10 cellular contexts compared by ENCODE assay signal in the genomic region with DNA sequence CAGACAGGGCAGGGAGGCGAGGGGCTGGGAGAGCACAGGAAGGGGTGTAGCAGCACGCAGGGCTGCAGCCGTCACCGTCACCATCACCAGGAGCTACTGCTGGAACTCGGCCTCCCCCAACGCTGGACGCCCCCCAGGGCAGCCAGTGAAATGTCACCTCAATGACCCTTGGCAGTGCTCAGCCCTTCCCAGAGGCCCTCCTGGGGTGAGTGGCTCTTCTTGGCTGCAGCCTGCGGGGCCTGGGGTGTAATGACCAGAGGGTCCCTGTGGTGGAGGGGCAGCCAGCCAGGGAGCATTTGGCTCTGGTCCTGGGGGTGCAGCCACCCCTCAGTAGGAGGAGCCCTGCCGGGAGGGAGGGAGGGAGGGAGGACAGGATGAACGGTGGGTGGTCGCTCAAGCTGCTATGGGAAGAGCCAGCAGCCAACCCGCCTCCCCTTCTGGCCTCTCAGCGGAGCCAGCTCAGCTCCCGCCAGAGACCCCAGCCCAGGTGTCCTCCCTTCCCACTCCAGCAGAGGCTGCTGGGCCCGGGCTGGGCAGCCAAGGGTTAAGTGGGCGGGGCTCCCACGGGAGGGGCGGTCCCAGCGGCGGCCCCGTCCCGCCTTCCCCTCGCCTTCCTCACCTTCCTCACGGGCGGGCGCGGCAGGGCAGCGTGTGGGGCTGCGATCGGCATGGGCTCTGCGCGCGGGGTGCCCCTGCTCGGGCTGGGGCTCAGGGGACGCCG. TPM values are rescaled to one million over a fixed set of nuclear protein-coding genes. Genes with fewer than 3 reads are reported as not detected.
DNase-seq lines count a peak whose midpoint lies in the region; FAIRE-seq and TF ChIP-seq lines count a peak whose summit lies in the region.
"Had no signal": no experiment of that assay in that cellular context is flagged by ENCODE, and none has a peak within 500 bp of the region (broad histone marks: within the 10 kb centered on the region; RNA-seq: fewer than 3 reads in every experiment).

No MANE protein-coding gene starts in this region.

- no peaks in the 10 kb centered on the region for H3K4me1 Mint-ChIP-seq in H9

- no peaks in the 10 kb centered on the region for H3K9me3 ChIP-seq in H9 (ENCODE audit: control insufficient read depth, low read depth, low read length)
- H3K9me3 ChIP-seq: right atrium auricular region had no signal

- no peak overlapping the region for H3K4me2 ChIP-seq in H9 (ENCODE audit: insufficient read depth, insufficient read length, low read length)

- in situ Hi-C loops in SK-MEL-5 (cut with HindIII; ENCODE audit: low pct_unique_long_range_greater_than_20kb, low sequenced_read_pairs) (no loop called here), brain microvascular endothelial cell (cut with HindIII; ENCODE audit: low pct_ligation_motif_present, low sequenced_read_pairs) (no loop called here)

- no peak overlapping the region for H2BK20ac ChIP-seq in H9 (ENCODE audit: low read depth, low read length, poor library complexity, severe bottlenecking)

- H3K23me2 ChIP-seq in H9 (ENCODE audit: insufficient read length, low read depth, low read length, poor library complexity, severe bottlenecking), result no peaks in the 10 kb centered on the region

- H3K4me1 ChIP-seq in H9 (ENCODE audit: insufficient read depth, low read length), result no peaks in the 10 kb centered on the region
- H3K4me1 ChIP-seq: right atrium auricular region had no signal

- H2BK12ac ChIP-seq in H9 (ENCODE audit: insufficient read length, low read depth, low read length), result no peak overlapping the region

- H3K27ac ChIP-seq in H9 (ENCODE audit: insufficient read length, low read depth, low read length) (no peak overlapping the region), brain microvascular endothelial cell (no peak overlapping the region)
- H3K27ac ChIP-seq: cardiac muscle cell, right atrium auricular region had no signal

- H3K14ac ChIP-seq in H9 (ENCODE audit: insufficient read depth, low read length), result no peak overlapping the region

- H4K8ac ChIP-seq in H9 (replicated peaks; ENCODE audit: insufficient read length, low read depth, low read length), result no peak overlapping the region

- no peak overlapping the region for H3T11ph ChIP-seq in H9 (ENCODE audit: low read length)

- no peak overlapping the region for H4K91ac ChIP-seq in H9 (ENCODE audit: insufficient read length, low read depth, low read length)

- no peak overlapping the region for H2BK15ac ChIP-seq in H9 (ENCODE audit: low read depth, low read length)

- no peak overlapping the region for H2BK120ac ChIP-seq in H9 (ENCODE audit: low read depth, low read length, poor library complexity, severe bottlenecking)

- no peak overlapping the region for H2AK5ac ChIP-seq in H9 (ENCODE audit: insufficient read length, low read length)

- no peak overlapping the region for H3K27ac Mint-ChIP-seq in H9

- H2BK5ac ChIP-seq in H9 (ENCODE audit: insufficient read length, low read length), result no peak overlapping the region

- H3K4ac ChIP-seq in H9 (ENCODE audit: low read depth, low read length), result no peak overlapping the region

- no CpG with 5 or more reads among the region's 36 CpGs for WGBS in H9 (ENCODE audit: extremely low coverage, insufficient read length, low lambda C conversion rate)

- peak overlapping the region; percentile 12 for H3K4me3 ChIP-seq in bronchial epithelial cell (ENCODE audit: low read depth, low read length)
- no peak overlapping the region for H3K4me3 ChIP-seq in brain microvascular endothelial cell (ENCODE audit: low read depth, low read length)
- H3K4me3 ChIP-seq: cardiac muscle cell, right atrium auricular region had no signal

- H3K36me3 ChIP-seq in bronchial epithelial cell (ENCODE audit: control insufficient read depth, insufficient read depth, low read length) (peaks cover 17% of the 10 kb centered on the region), brain microvascular endothelial cell (replicated peaks) (no peaks in the 10 kb centered on the region)
- H3K36me3 ChIP-seq: cardiac muscle cell, right atrium auricular region had no signal

- no peak overlapping the region for H3K23ac ChIP-seq in H9 (ENCODE audit: insufficient read length, low read depth, low read length)

- no peaks in the 10 kb centered on the region for H3K79me2 ChIP-seq in H9 (ENCODE audit: insufficient read depth, low read length)

- DNase-seq in H9 (peak; percentile 65), SK-MEL-5 (ENCODE audit: low read depth, low spot score) (peak; percentile 9), bronchial epithelial cell (ENCODE audit: low read depth) (no peak), brain microvascular endothelial cell (no peak), NCI-H146 (lab: John Stamatoyannopoulos, UW) (no peak), GM19239 (ENCODE audit: insufficient read length, low spot score) (no peak)
- peak; percentile 18 to 30 for DNase-seq in stimulated activated CD4-positive, alpha-beta T cell treated with anti-CD3 and anti-CD28 coated beads, Interleukin-1b, Interleukin-23, amount 100 ng/mL, for 4 hours (ENCODE audit: low read depth in 2 of 2)

- no peaks in the 10 kb centered on the region for H3K36me3 Mint-ChIP-seq in H9 (ENCODE audit: insufficient read depth in 1 of 3, low read depth in 3 of 3)

- TF ChIP-seq CTCF in H9 (conservative IDR thresholded peaks at IDR 0.05), result no peak; the same call in 1 of the 3 replicates
- no peak for TF ChIP-seq CTCF in bronchial epithelial cell (IDR thresholded peaks at IDR 0.05; ENCODE audit: insufficient read depth, low read length, severe bottlenecking)
- TF ChIP-seq CTCF in brain microvascular endothelial cell (IDR thresholded peaks at IDR 0.05; ENCODE audit: low read depth, low read length, missing control alignments), result no peak

- H4K20me1 ChIP-seq in H9 (ENCODE audit: control insufficient read depth, insufficient read depth, insufficient read length), result peaks cover 3% of the 10 kb centered on the region

- FAIRE-seq in bronchial epithelial cell (lab: Jason Lieb, UNC) (no peak), GM19239 (lab: Jason Lieb, UNC) (no peak)

- H3K9ac ChIP-seq in H9 (ENCODE audit: extremely low read depth, insufficient read length, low read length), result no peak overlapping the region

- peaks cover 29% of the 10 kb centered on the region for H3K27me3 Mint-ChIP-seq in H9 (ENCODE audit: low read depth)

- H3K4me3 Mint-ChIP-seq in H9, result no peak overlapping the region

- no peak overlapping the region for H4K5ac ChIP-seq in H9 (ENCODE audit: insufficient read length, low read depth, low read length)

- no peak overlapping the region for H2AFZ ChIP-seq in H9 (ENCODE audit: low read length)

- H3K79me1 ChIP-seq in H9 (ENCODE audit: insufficient read depth, low read depth, low read length, poor library complexity, severe bottlenecking), result no peaks in the 10 kb centered on the region

- H3K56ac ChIP-seq in H9 (ENCODE audit: insufficient read length, low read depth, low read length), result no peak overlapping the region

- H3K27me3 ChIP-seq in H9 (ENCODE audit: insufficient read depth, low read length) (no peaks in the 10 kb centered on the region), bronchial epithelial cell (ENCODE audit: control insufficient read depth, insufficient read depth, low read length) (no peaks in the 10 kb centered on the region), brain microvascular endothelial cell (replicated peaks) (peaks cover 12% of the 10 kb centered on the region)

- no peaks in the 10 kb centered on the region for H3K9me3 Mint-ChIP-seq in H9

- H3K18ac ChIP-seq in H9 (ENCODE audit: insufficient read length, low read depth, low read length), result no peak overlapping the region

RNA-seq across cellular contexts. Expression of a gene that starts 9.1 kb away (rescaled TPM):
- total RNA-seq in H9 (2021) (0.09 and 0.18 TPM in 2 replicates), bronchial epithelial cell (64.2 and 93.2 TPM in 2 replicates)
- total RNA-seq in SK-MEL-5 (2014; rRNA removed; shearing (Covaris generic)), result 0.03 TPM in 1 of 2 replicates, not detected in the other
- 0.04 TPM in 1 of 2 replicates, not detected in the other for polyA plus RNA-seq in SK-MEL-5 (2015; cell fraction: cytosol; rRNA removed)
- polyA plus RNA-seq in SK-MEL-5 (2015; cell fraction: nucleus; rRNA removed), result 0.06 and 0.84 TPM in 2 replicates
- total RNA-seq: M059J had no signal

RNA-seq across cellular contexts. Expression of a gene that starts 54.6 kb away (rescaled TPM):
- total RNA-seq in H9 (2021) (33.6 and 34.4 TPM in 2 replicates), bronchial epithelial cell (30.0 and 35.7 TPM in 2 replicates)
- total RNA-seq in SK-MEL-5 (2014; rRNA removed; shearing (Covaris generic)), result 41.9 and 53.7 TPM in 2 replicates
- polyA plus RNA-seq in SK-MEL-5 (2015; cell fraction: cytosol; rRNA removed), result 44.4 and 50.7 TPM in 2 replicates
- 40.0 and 41.1 TPM in 2 replicates for polyA plus RNA-seq in SK-MEL-5 (2015; cell fraction: nucleus; rRNA removed)

RNA-seq across cellular contexts. Expression of a gene that starts 59.4 kb away (rescaled TPM):
- 32.2 and 34.8 TPM in 2 replicates for total RNA-seq in H9 (2021)
- 10.6 and 16.2 TPM in 2 replicates for total RNA-seq in SK-MEL-5 (2014; rRNA removed; shearing (Covaris generic))
- 13.7 and 15.7 TPM in 2 replicates for polyA plus RNA-seq in SK-MEL-5 (2015; cell fraction: cytosol; rRNA removed)
- polyA plus RNA-seq in SK-MEL-5 (2015; cell fraction: nucleus; rRNA removed), result 79.9 and 81.9 TPM in 2 replicates
- 29.2 and 29.3 TPM in 2 replicates for total RNA-seq in bronchial epithelial cell

Comparison
In these comparisons a context has a peak if more than half of its experiments do, and no peak if none do; other contexts are left out.
1. DNase-seq: peak in H9 (single experiment), SK-MEL-5 (single experiment) and stimulated activated CD4-positive, alpha-beta T cell treated with anti-CD3 and anti-CD28 coated beads, Interleukin-1b, Interleukin-23, amount 100 ng/mL, for 4 hours (2 of 2); none in bronchial epithelial cell (single experiment), brain microvascular endothelial cell (single experiment), NCI-H146 (single experiment) and GM19239 (single experiment).
2. RNA of a gene that starts 9.1 kb away (total RNA-seq): 64.2 to 93.2 TPM in bronchial epithelial cell; 0.09 to 0.18 TPM in H9 and 0.03 TPM in SK-MEL-5; every median in the first group is over 10 times any median in the second.